In the genomic region with DNA sequence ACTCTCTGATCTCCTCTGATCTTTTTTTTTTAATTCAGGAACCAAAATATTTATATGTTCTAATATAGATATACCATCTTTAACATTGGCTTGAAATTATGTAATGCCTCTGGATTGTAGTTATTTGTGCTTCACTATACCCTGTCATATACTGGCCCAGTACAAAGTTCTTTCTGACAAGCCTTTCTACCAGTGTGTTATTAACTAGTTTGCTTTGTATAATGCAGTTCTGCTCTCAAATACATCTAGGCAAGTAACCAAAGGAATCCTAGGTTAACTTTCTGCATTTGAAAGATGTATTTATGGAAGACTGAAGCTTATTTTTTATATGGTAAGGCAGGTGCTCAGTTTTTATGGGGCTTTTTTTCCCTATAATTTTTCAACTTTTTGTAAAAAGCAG, we compare ENCODE assay signal across 19 cellular contexts.
"Had no signal": no experiment of that assay in that cellular context is flagged by ENCODE, and none has a peak within 500 bp of the region (broad histone marks: within the 10 kb centered on the region; RNA-seq: fewer than 3 reads in every experiment).

No MANE protein-coding gene starts in this region.

- FAIRE-seq: urothelium cell line had no signal

- H3K4me1 ChIP-seq: thyroid gland had no signal

- H3K4me3 ChIP-seq: heart right ventricle, ovary, sigmoid colon, thyroid gland had no signal

- DNase-seq: activated B cell treated with CpG ODN at 0.5 μM for 24 hours; activated CD4-positive, alpha-beta memory T cell treated with anti-CD3 and anti-CD28 coated beads, Interleukin-2, amount 10 ng/mL, durations not matched to agents 7 days and 5 days; activated CD4-positive, alpha-beta T cell treated with anti-CD3 and anti-CD28 coated beads for 4 hours; activated CD8-positive, alpha-beta memory T cell treated with anti-CD3 and anti-CD28 coated beads, Interleukin-2, amount 10 ng/mL, durations not matched to agents 7 days and 5 days; activated naive CD4-positive, alpha-beta T cell; activated naive CD8-positive, alpha-beta T cell treated with anti-CD3 and anti-CD28 coated beads for 36 hours; amniotic stem cell; effector CD4-positive, alpha-beta T cell; heart right ventricle; naive B cell; ovary; sigmoid colon; stimulated activated CD4-positive, alpha-beta T cell treated with anti-CD3 and anti-CD28 coated beads, Interleukin-12 subunit alpha, Interleukin-12 subunit beta, amount 100 ng/mL, for 4 hours; stimulated activated CD4-positive, alpha-beta T cell treated with anti-CD3 and anti-CD28 coated beads, Interleukin-1b, Interleukin-23, amount 100 ng/mL, for 48 hours; stimulated activated CD8-positive, alpha-beta memory T cell treated with anti-CD3 and anti-CD28 coated beads, Interleukin-4, amount 100 ng/mL, for 48 hours; stimulated activated naive CD4-positive, alpha-beta T cell; T-helper 9 cell; thyroid gland had no signal

- H3K9me3 ChIP-seq: heart right ventricle, ovary, sigmoid colon, thyroid gland had no signal

- H3K36me3 ChIP-seq: heart right ventricle, ovary, sigmoid colon, thyroid gland had no signal

- H3K27ac ChIP-seq: ovary, thyroid gland had no signal

- ATAC-seq: activated CD8-positive, alpha-beta memory T cell treated with anti-CD3 and anti-CD28 coated beads, Interleukin-2, amount 10 ng/mL, durations not matched to agents 7 days and 5 days; heart right ventricle had no signal

- H3K27me3 ChIP-seq: ovary, sigmoid colon, thyroid gland had no signal
